Comparison of ENCODE assay signal across 21 cellular contexts in genomic region chr16:70712942-70713341, GRCh38. TPM values are rescaled to one million over a fixed set of nuclear protein-coding genes. Genes with fewer than 3 reads are reported as not detected.
A peak's percentile ranks its signal among the peaks of the same experiment; 100 is the strongest.
DNase-seq lines count a peak whose midpoint lies in the region; ATAC-seq and TF ChIP-seq lines count a peak whose summit lies in the region.
"Had no signal": no experiment of that assay in that cellular context is flagged by ENCODE, and none has a peak within 500 bp of the region (broad histone marks: within the 10 kb centered on the region; RNA-seq: fewer than 3 reads in every experiment).

No MANE protein-coding gene starts in this region.

- ATAC-seq in gastroesophageal sphincter (no peak), GM21528 (IDR thresholded peaks at IDR 0.05; ENCODE audit: low FRiP score, unreplicated experiment) (no peak), HG03565 (IDR thresholded peaks at IDR 0.05; ENCODE audit: unreplicated experiment) (no peak)
- ATAC-seq: left ventricle myocardium superior, T-cell had no signal

- H3K4me3 ChIP-seq in NB4 (ENCODE audit: low read depth, low read length) (no peak overlapping the region), gastroesophageal sphincter (no peak overlapping the region), BE2C (ENCODE audit: low read depth, low read length) (no peak overlapping the region)
- H3K4me3 ChIP-seq: stomach had no signal

- WGBS in gastroesophageal sphincter (ENCODE audit: low coverage in 1 of 2), 2 donors = 59 to 69% methylated on average over 6 to 11 of the region's 12 CpGs

- H3K9me3 ChIP-seq in gastroesophageal sphincter = no peaks in the 10 kb centered on the region
- no peaks in the 10 kb centered on the region for H3K9me3 ChIP-seq in BE2C
- H3K9me3 ChIP-seq: stomach had no signal

- H3K9me3 Mint-ChIP-seq in osteocyte (ENCODE audit: unreplicated experiment) = no peaks in the 10 kb centered on the region
- H3K9me3 Mint-ChIP-seq: CD4-positive, alpha-beta memory T cell; central memory CD8-positive, alpha-beta T cell; T-cell had no signal

- no peak overlapping the region for H3K4me3 Mint-ChIP-seq in osteocyte (ENCODE audit: unreplicated experiment)
- H3K4me3 Mint-ChIP-seq: CD4-positive, alpha-beta memory T cell; central memory CD8-positive, alpha-beta T cell; T-cell had no signal

- H3K27me3 Mint-ChIP-seq in osteocyte (ENCODE audit: unreplicated experiment) = no peaks in the 10 kb centered on the region
- H3K27me3 Mint-ChIP-seq: CD4-positive, alpha-beta memory T cell; central memory CD8-positive, alpha-beta T cell; T-cell had no signal

- H3K36me3 ChIP-seq in gastroesophageal sphincter (no peaks in the 10 kb centered on the region), BE2C (no peaks in the 10 kb centered on the region)

- peak overlapping the region; percentile 14 for H3K27ac Mint-ChIP-seq in osteocyte (ENCODE audit: unreplicated experiment)
- H3K27ac Mint-ChIP-seq: T-cell had no signal

- DNase-seq in Ammon's horn (ENCODE audit: low spot score) (peak; percentile 48), NB4 (ENCODE audit: low read depth) (peak; percentile 55), osteocyte (ENCODE audit: extremely low spot score, unreplicated experiment) (no peak), BE2C (no peak)
- DNase-seq in activated effector memory CD4-positive, alpha-beta T cell treated with anti-CD3 and anti-CD28 coated beads, Interleukin-2, amount 50 U/mL, for 16 hours = no peak
- DNase-seq: activated naive CD4-positive, alpha-beta T cell treated with Interleukin-2 at 50 U/mL for 16 hours; CD4-positive, alpha-beta memory T cell; DMS53; effector memory CD4-positive, alpha-beta T cell; left ventricle myocardium superior; NCI-H1417; NCI-H2107; NCI-H524; occipital lobe; Right ventricle myocardium superior; stomach; T-cell had no signal

- H3K4me1 Mint-ChIP-seq in osteocyte (ENCODE audit: unreplicated experiment) = peaks cover 77% of the 10 kb centered on the region
- H3K4me1 Mint-ChIP-seq: CD4-positive, alpha-beta memory T cell; central memory CD8-positive, alpha-beta T cell; T-cell had no signal

- TF ChIP-seq POLR2A in NB4 (IDR thresholded peaks at IDR 0.05; ENCODE audit: extremely low read depth, insufficient read length) = no peak
- TF ChIP-seq POLR2A in gastroesophageal sphincter (IDR thresholded peaks at IDR 0.05) = no peak

- no peak for TF ChIP-seq EP300 in gastroesophageal sphincter (IDR thresholded peaks at IDR 0.05)

- H3K27me3 ChIP-seq in gastroesophageal sphincter = no peaks in the 10 kb centered on the region
- no peaks in the 10 kb centered on the region for H3K27me3 ChIP-seq in BE2C
- H3K27me3 ChIP-seq: stomach had no signal

- peaks cover 12 to 93% (median 38%) of the 10 kb centered on the region in 3 donors for H3K4me1 ChIP-seq in gastroesophageal sphincter
- H3K4me1 ChIP-seq in BE2C = peaks cover 38% of the 10 kb centered on the region

- TF ChIP-seq CTCF in NB4 (IDR thresholded peaks at IDR 0.05; ENCODE audit: low read depth, low read length) (no peak), gastroesophageal sphincter (IDR thresholded peaks at IDR 0.05) (no peak), osteocyte (IDR thresholded peaks at IDR 0.05) (no peak), BE2C (IDR thresholded peaks at IDR 0.05; ENCODE audit: low read depth, low read length) (no peak)

- H3K36me3 Mint-ChIP-seq in osteocyte (ENCODE audit: unreplicated experiment) = peaks cover 8% of the 10 kb centered on the region

- peak overlapping the region in 3 of 4 donors; percentile 89 to 96 (median 92) for H3K27ac ChIP-seq in gastroesophageal sphincter

RNA-seq across cellular contexts. Expression of gene MTSS2, which starts 27.1 kb away (rescaled TPM):
- 100 to 1,000 TPM in 1 of 4 donors, 10 to 100 TPM in 3; 70.9 to 234 (median 85.9) TPM for total RNA-seq in gastroesophageal sphincter
- total RNA-seq in osteocyte = 156 and 169 TPM in 2 replicates
- polyA plus RNA-seq in BE2C (2012; ENCODE audit: insufficient read depth, insufficient read length, low read depth) = 211 TPM
- polyA plus RNA-seq: CD4-positive, alpha-beta memory T cell had no signal

Comparison
In these comparisons a context has a peak if more than half of its experiments do, and no peak if none do; other contexts are left out.
1. DNase-seq: peak in Ammon's horn (single experiment) and NB4 (single experiment); none in osteocyte (single experiment), BE2C (single experiment) and activated effector memory CD4-positive, alpha-beta T cell treated with anti-CD3 and anti-CD28 coated beads, Interleukin-2, amount 50 U/mL, for 16 hours (single experiment).